ENCODE assay signal across 1 cellular context in genomic region chr5:167305591-167306213, GRCh38.
TF ChIP-seq lines count a peak whose summit lies in the region.

No MANE protein-coding gene starts in this region.

TF ChIP-seq in GM23338, 12 proteins besides CTCF, POLR2A, EP300 and RAD21 (continued from another document):
- TF ChIP-seq ZNF331 (CRISPR knock-in tag; IDR thresholded peaks at IDR 0.05; ENCODE audit: low read depth) (peak; percentile 21; the same call in 1 of the 2 replicates), STAT1 (IDR thresholded peaks at IDR 0.05; ENCODE audit: unreplicated experiment) (no peak), ZNF114 (CRISPR knock-in tag; IDR thresholded peaks at IDR 0.05) (no peak), JUNB (IDR thresholded peaks at IDR 0.05; ENCODE audit: unreplicated experiment) (no peak), EZH2 (IDR thresholded peaks at IDR 0.05; ENCODE audit: low read depth, unreplicated experiment) (no peak), CREB1 (CRISPR knock-in tag; IDR thresholded peaks at IDR 0.05; ENCODE audit: low read depth) (0 out of 2 replicates have a peak, but pooled peaks have one; percentile 8), EZH2phosphoT487 (IDR thresholded peaks at IDR 0.05; ENCODE audit: unreplicated experiment) (no peak), NANOG (IDR thresholded peaks at IDR 0.05; ENCODE audit: borderline replicate concordance) (peak; percentile 52; the same call in 1 of the 2 replicates)
- TF ChIP-seq, protein P1, sequence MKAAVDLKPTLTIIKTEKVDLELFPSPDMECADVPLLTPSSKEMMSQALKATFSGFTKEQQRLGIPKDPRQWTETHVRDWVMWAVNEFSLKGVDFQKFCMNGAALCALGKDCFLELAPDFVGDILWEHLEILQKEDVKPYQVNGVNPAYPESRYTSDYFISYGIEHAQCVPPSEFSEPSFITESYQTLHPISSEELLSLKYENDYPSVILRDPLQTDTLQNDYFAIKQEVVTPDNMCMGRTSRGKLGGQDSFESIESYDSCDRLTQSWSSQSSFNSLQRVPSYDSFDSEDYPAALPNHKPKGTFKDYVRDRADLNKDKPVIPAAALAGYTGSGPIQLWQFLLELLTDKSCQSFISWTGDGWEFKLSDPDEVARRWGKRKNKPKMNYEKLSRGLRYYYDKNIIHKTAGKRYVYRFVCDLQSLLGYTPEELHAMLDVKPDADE (IDR thresholded peaks at IDR 0.05) = no peak
- TF ChIP-seq, protein P2, sequence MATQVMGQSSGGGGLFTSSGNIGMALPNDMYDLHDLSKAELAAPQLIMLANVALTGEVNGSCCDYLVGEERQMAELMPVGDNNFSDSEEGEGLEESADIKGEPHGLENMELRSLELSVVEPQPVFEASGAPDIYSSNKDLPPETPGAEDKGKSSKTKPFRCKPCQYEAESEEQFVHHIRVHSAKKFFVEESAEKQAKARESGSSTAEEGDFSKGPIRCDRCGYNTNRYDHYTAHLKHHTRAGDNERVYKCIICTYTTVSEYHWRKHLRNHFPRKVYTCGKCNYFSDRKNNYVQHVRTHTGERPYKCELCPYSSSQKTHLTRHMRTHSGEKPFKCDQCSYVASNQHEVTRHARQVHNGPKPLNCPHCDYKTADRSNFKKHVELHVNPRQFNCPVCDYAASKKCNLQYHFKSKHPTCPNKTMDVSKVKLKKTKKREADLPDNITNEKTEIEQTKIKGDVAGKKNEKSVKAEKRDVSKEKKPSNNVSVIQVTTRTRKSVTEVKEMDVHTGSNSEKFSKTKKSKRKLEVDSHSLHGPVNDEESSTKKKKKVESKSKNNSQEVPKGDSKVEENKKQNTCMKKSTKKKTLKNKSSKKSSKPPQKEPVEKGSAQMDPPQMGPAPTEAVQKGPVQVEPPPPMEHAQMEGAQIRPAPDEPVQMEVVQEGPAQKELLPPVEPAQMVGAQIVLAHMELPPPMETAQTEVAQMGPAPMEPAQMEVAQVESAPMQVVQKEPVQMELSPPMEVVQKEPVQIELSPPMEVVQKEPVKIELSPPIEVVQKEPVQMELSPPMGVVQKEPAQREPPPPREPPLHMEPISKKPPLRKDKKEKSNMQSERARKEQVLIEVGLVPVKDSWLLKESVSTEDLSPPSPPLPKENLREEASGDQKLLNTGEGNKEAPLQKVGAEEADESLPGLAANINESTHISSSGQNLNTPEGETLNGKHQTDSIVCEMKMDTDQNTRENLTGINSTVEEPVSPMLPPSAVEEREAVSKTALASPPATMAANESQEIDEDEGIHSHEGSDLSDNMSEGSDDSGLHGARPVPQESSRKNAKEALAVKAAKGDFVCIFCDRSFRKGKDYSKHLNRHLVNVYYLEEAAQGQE (IDR thresholded peaks at IDR 0.05; ENCODE audit: unreplicated experiment) = no peak
